16 cellular contexts compared by ENCODE assay signal in the genomic region with DNA sequence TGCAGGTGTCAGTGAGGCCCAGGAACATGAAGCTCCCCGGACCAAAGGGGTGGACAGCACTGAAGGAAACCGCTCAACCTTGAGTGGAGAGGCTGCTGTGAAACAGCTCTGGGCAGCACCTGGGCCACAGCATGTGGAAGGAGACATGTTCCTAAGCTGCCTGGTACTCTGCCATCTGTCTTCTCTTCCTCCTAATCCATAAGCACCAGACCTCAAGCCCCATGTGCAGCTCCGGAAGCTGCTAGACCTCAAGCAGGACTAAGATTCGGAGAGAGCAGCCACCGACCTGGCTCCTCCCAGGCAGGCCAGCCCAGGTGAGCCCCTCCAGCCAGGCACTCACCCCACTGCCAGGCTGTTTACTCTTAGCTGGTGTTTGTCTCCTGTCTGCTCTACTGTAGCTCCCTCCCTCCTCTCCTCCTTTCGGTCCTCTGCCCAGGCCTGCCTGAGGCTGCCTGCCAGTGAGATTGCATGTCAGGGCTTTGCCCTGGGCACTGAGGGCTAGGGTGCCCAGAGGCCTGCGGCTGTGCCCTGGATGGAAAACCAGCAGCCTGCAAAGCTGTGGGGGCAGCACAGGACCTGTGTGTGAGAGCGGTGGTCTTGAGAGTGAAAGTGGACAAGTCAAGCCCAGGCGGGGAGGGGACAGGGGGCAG. TPM values are rescaled to one million over a fixed set of nuclear protein-coding genes. Genes with fewer than 3 reads are reported as not detected.
DNase-seq lines count a peak whose midpoint lies in the region; ATAC-seq, FAIRE-seq and TF ChIP-seq lines count a peak whose summit lies in the region.
"Had no signal": no experiment of that assay in that cellular context is flagged by ENCODE, and none has a peak within 500 bp of the region (broad histone marks: within the 10 kb centered on the region; RNA-seq: fewer than 3 reads in every experiment).

No MANE protein-coding gene starts in this region.

- H2AFZ ChIP-seq in mammary epithelial cell (ENCODE audit: low read depth, low read length) = peak overlapping the region; percentile 65

- H4K20me1 ChIP-seq in mammary epithelial cell (ENCODE audit: insufficient read depth, low read length) = no peaks in the 10 kb centered on the region

- no peaks in the 10 kb centered on the region for H3K79me2 ChIP-seq in mammary epithelial cell (ENCODE audit: insufficient read depth, low read length)

- no peak overlapping the region for H3K4me3 ChIP-seq in mammary epithelial cell (replicated peaks in 1 of 3; ENCODE audit: insufficient read depth in 1 of 3, low read depth in 2 of 3, low read length in 3 of 3)
- H3K4me3 ChIP-seq in pancreas = no peak overlapping the region
- H3K4me3 ChIP-seq: gastroesophageal sphincter had no signal

- dilution Hi-C loops in mammary epithelial cell (cut with HindIII; ENCODE audit: low sequenced_read_pairs) = no loop called here

- BruUV-seq in mammary epithelial cell (replicated peaks; lab: Mats Ljungman, UMichigan) = no TSS peak

- no peak for TF ChIP-seq CTCF in mammary epithelial cell (conservative IDR thresholded peaks at IDR 0.05 in 1 of 2, IDR thresholded peaks at IDR 0.05 in 1 of 2; ENCODE audit: extremely low read depth in 1 of 2, insufficient read depth in 1 of 2, low read depth in 1 of 2, low read length in 2 of 2)
- TF ChIP-seq CTCF in pancreas (IDR thresholded peaks at IDR 0.05) = no peak

- peak overlapping the region; percentile 59 for H3K4me2 ChIP-seq in mammary epithelial cell (ENCODE audit: insufficient read depth, low read depth, low read length)

- peak; percentile 13 for DNase-seq in DMS79 (lab: John Stamatoyannopoulos, UW)
- DNase-seq in NCI-H1105 (lab: John Stamatoyannopoulos, UW) = peak; percentile 16
- peak; percentile 75 for DNase-seq in mammary epithelial cell
- DNase-seq in pancreas = no peak
- DNase-seq in SIG-M5 treated with dmso at 0.1 percent for 504 hours (lab: John Stamatoyannopoulos, UW; ENCODE audit: unreplicated experiment) = no peak
- DNase-seq in NCI-H748 treated with DMSO at 0.1 percent for 48 hours (lab: John Stamatoyannopoulos, UW) = no peak
- no peak for DNase-seq in dermis blood vessel endothelial cell
- DNase-seq: activated naive CD4-positive, alpha-beta T cell treated with Interleukin-2 at 50 U/mL for 16 hours; effector memory CD4-positive, alpha-beta T cell; GF-D8; HCEC 1CT; islet precursor cell; NCI-H187 treated with DMSO at 0.1 percent for 48 hours; trophoblast cell had no signal

- in situ Hi-C loops in mammary epithelial cell (cut with MboI; ENCODE audit: low sequenced_read_pairs in 2 of 2) = no loop called here

- 44% methylated on average over 8 of the region's 9 CpGs for WGBS in mammary epithelial cell (ENCODE audit: low coverage, missing lambda C conversion rate)
- WGBS in pancreas, 2 donors = 79 to 87% methylated on average over 9 of the region's 9 CpGs

- H3K36me3 ChIP-seq in mammary epithelial cell (ENCODE audit: insufficient read depth, low read length) (no peaks in the 10 kb centered on the region), pancreas (no peaks in the 10 kb centered on the region)
- H3K36me3 ChIP-seq: gastroesophageal sphincter had no signal

- H3K27ac ChIP-seq in mammary epithelial cell (ENCODE audit: insufficient read depth, low read depth, low read length) (no peak overlapping the region), pancreas (no peak overlapping the region)
- H3K27ac ChIP-seq: gastroesophageal sphincter had no signal

- CTCF ChIA-PET in mammary epithelial cell (lab: Charles Lee; ENCODE audit: low non-redundant PET) = interaction anchor here (0.5 to 0.6 kb wide), 3 partner anchors 50 to 493 kb away, joined by 3 to 5 read pairs (median 4); no protein-coding TSS in a partner anchor

- no peaks in the 10 kb centered on the region for H3K9me3 ChIP-seq in mammary epithelial cell (replicated peaks; ENCODE audit: insufficient read depth, low read length)
- no peaks in the 10 kb centered on the region for H3K9me3 ChIP-seq in pancreas
- H3K9me3 ChIP-seq: gastroesophageal sphincter had no signal

- peaks cover 39% of the 10 kb centered on the region for H3K4me1 ChIP-seq in mammary epithelial cell (ENCODE audit: insufficient read depth, low read length)
- peaks cover 0 to 8% (median 5%) of the 10 kb centered on the region in 3 donors for H3K4me1 ChIP-seq in pancreas
- H3K4me1 ChIP-seq: gastroesophageal sphincter had no signal

- ATAC-seq in pancreas = peak; percentile 21 to 53 (median 30)
- ATAC-seq: gastroesophageal sphincter, SK-N-SH treated with all-trans-retinoic acid at 6 μM for 48 hours had no signal

- H3K27me3 ChIP-seq in mammary epithelial cell (ENCODE audit: insufficient read depth, low read length) = no peaks in the 10 kb centered on the region
- no peaks in the 10 kb centered on the region for H3K27me3 ChIP-seq in pancreas

- H3K9ac ChIP-seq in mammary epithelial cell (ENCODE audit: insufficient read depth, low read length) = no peak overlapping the region

- intact Hi-C loops in mammary epithelial cell (cut with micrococcal nuclease) (loop anchor here (10.0 kb wide), 1 partner anchor 175 kb away; no protein-coding TSS in a partner anchor), pancreas (cut with DNase I) (loop anchor here in 1 of 3 donors (10.0 kb wide), 1 partner anchor 45 kb away; no protein-coding TSS in a partner anchor)

- FAIRE-seq in pancreas (lab: Jason Lieb, UNC) = no peak

RNA-seq across cellular contexts. Expression of a gene that starts 53.7 kb away (rescaled TPM):
- total RNA-seq in mammary epithelial cell (10 to 100 TPM in 1 of 2 donors, 1 to 10 TPM in 1; 8.5 to 12.7 TPM), pancreas (10 to 100 TPM in 5 of 6 donors, 1 to 10 TPM in 1; 9.4 to 16.1 (median 13.3) TPM), dermis blood vessel endothelial cell (under 0.01 and 0.23 TPM in 2 replicates)
- polyA plus RNA-seq in mammary epithelial cell (2.7 TPM), pancreas (1 to 10 TPM; 4.4 to 8.1 TPM)
- polyA minus RNA-seq in mammary epithelial cell = 10.6 TPM

Comparison
In these comparisons a context has a peak if more than half of its experiments do, and no peak if none do; other contexts are left out.
1. DNase-seq: peak in DMS79 (single experiment), NCI-H1105 (single experiment) and mammary epithelial cell (single experiment); none in pancreas (0 of 6), SIG-M5 treated with dmso at 0.1 percent for 504 hours (single experiment), NCI-H748 treated with DMSO at 0.1 percent for 48 hours (single experiment) and dermis blood vessel endothelial cell (single experiment).